In the genomic region with DNA sequence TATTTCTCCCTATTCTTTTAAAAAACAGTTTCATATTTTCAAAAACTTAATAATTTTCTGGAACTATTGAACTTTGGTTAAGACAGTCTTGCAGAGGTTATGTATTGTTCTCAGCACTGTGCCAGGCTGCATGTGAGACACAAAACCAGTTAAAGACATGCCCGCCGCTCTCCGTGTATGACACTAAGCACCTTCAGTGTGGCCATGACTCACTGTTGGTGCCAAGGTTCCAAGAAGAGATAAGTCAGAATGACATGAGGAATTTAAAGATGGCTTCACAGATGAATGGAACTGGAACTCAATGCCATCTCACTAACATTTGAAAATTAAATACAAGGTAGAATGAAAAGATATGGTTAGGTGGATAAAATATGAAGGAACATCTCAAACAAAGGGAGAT, we compare ENCODE assay signal across 32 cellular contexts.
"Had no signal": no experiment of that assay in that cellular context is flagged by ENCODE, and none has a peak within 500 bp of the region (broad histone marks: within the 10 kb centered on the region; RNA-seq: fewer than 3 reads in every experiment).

No MANE protein-coding gene starts in this region.

- ATAC-seq: activated CD8-positive, alpha-beta T cell treated with anti-CD3 and anti-CD28 coated beads for 36 hours; activated naive CD4-positive, alpha-beta T cell treated with anti-CD3 and anti-CD28 coated beads, Interleukin-2, amount 50 U/mL, for 72 hours; activated T-cell treated with anti-CD3 and anti-CD28 coated beads, Interleukin-2, amount 50 U/mL, for 4 hours; activated T-cell treated with anti-CD3 and anti-CD28 coated beads, Interleukin-2, amount 50 U/mL, for 72 hours; activated T-helper 17 cell treated with anti-CD3 and anti-CD28 coated beads, Interleukin-2, amount 50 U/mL, for 72 hours; body of pancreas had no signal

- H3K27ac ChIP-seq: adrenal gland, body of pancreas, brain microvascular endothelial cell, breast epithelium, VCaP had no signal

- H3K4me3 ChIP-seq: adrenal gland, body of pancreas, breast epithelium had no signal

- H3K9me3 ChIP-seq: adrenal gland, body of pancreas, breast epithelium had no signal

- H3K4me1 ChIP-seq: adrenal gland, body of pancreas, breast epithelium had no signal

- H3K27me3 ChIP-seq: adrenal gland, body of pancreas, brain microvascular endothelial cell, breast epithelium had no signal

- DNase-seq: activated B cell treated with CpG ODN at 0.5 μM for 24 hours; activated CD4-positive, alpha-beta memory T cell treated with anti-CD3 and anti-CD28 coated beads for 36 hours; activated CD4-positive, alpha-beta T cell treated with anti-CD3 and anti-CD28 coated beads for 4 hours; activated CD4-positive, alpha-beta T cell treated with anti-CD3 and anti-CD28 coated beads, Interleukin-2, amount 10 ng/mL, durations not matched to agents 7 days and 5 days; activated CD4-positive, alpha-beta T cell treated with anti-CD3 and anti-CD28 coated beads, Interleukin-2, amount 50 U/mL, for 4 hours; activated CD4-positive, CD25-positive, alpha-beta regulatory T cell treated with anti-CD3 and anti-CD28 coated beads, Interleukin-2, amount 50 U/mL, for 72 hours; activated CD8-positive, alpha-beta memory T cell treated with anti-CD3 and anti-CD28 coated beads, Interleukin-2, amount 50 U/mL, for 4 hours; activated CD8-positive, alpha-beta T cell treated with anti-CD3 and anti-CD28 coated beads for 36 hours; activated effector memory CD4-positive, alpha-beta T cell treated with anti-CD3 and anti-CD28 coated beads, Interleukin-2, amount 50 U/mL, for 16 hours; activated gamma-delta T cell treated with Interleukin-2 at 50 U/mL for 16 hours; activated naive CD4-positive, alpha-beta T cell; activated naive CD4-positive, alpha-beta T cell treated with anti-CD3 and anti-CD28 coated beads for 36 hours; activated naive CD4-positive, alpha-beta T cell treated with anti-CD3 and anti-CD28 coated beads, Interleukin-2, amount 50 U/mL, for 16 hours; activated naive CD8-positive, alpha-beta T cell treated with anti-CD3 and anti-CD28 coated beads for 36 hours; activated T-cell treated with anti-CD3 and anti-CD28 coated beads for 4 hours; activated T-cell treated with anti-CD3 and anti-CD28 coated beads, Interleukin-2, amount 50 U/mL, for 1 hour; activated T-cell treated with anti-CD3 and anti-CD28 coated beads, Interleukin-2, amount 50 U/mL, for 4 hours; activated T-cell treated with anti-CD3 and anti-CD28 coated beads, Interleukin-2, amount 50 U/mL, for 72 hours; adrenal gland; amniotic stem cell; aorta; body of pancreas; brain microvascular endothelial cell; central memory CD4-positive, alpha-beta T cell; SW 1271; T-helper 1 cell; T-helper 2 cell; T-helper 9 cell had no signal

- H3K36me3 ChIP-seq: adrenal gland, brain microvascular endothelial cell, breast epithelium had no signal
